In the genomic region with DNA sequence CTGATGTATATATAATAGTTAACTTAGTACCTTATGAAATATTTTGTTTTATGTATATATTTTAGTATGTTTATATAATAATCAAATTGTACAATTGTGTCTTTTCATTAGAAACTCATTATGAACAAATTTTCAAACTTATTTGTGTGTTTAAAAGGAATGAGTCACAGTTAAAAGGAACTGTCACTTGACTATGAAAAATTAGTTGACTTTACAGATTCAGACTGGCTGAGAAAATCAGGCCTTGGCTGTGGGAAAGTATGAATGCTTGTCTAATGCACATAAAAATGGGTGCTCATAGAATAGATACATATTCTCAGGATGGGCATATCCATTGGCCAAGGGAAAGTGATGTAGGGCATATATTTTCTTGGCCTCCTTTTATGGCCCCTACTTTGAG, we compare ENCODE assay signal across 18 cellular contexts.
DNase-seq lines count a peak whose midpoint lies in the region; FAIRE-seq and TF ChIP-seq lines count a peak whose summit lies in the region.
"Had no signal": no experiment of that assay in that cellular context is flagged by ENCODE, and none has a peak within 500 bp of the region (broad histone marks: within the 10 kb centered on the region; RNA-seq: fewer than 3 reads in every experiment).

No MANE protein-coding gene starts in this region.

- H3K4me1 Mint-ChIP-seq in astrocyte (ENCODE audit: low read depth, unreplicated experiment) = peaks cover 3% of the 10 kb centered on the region
- H3K4me1 Mint-ChIP-seq in activated T-helper 2 cell treated with anti-CD3 and anti-CD28 coated beads, Interferon-gamma antibody, Interleukin-2, Interleukin-4, amounts not matched to agents 10 μg/mL and 5 μg/mL and 100 μg/mL, durations not matched to agents 14 hours and 24 hours and 36 hours (ENCODE audit: low read depth) = no peaks in the 10 kb centered on the region

- no peak overlapping the region for H3K4me3 Mint-ChIP-seq in astrocyte (ENCODE audit: unreplicated experiment)
- H3K4me3 Mint-ChIP-seq in activated T-helper 2 cell treated with anti-CD3 and anti-CD28 coated beads, Interferon-gamma antibody, Interleukin-2, Interleukin-4, amounts not matched to agents 10 μg/mL and 5 μg/mL and 100 μg/mL, durations not matched to agents 14 hours and 24 hours and 36 hours (ENCODE audit: low read depth) = no peak overlapping the region
- H3K4me3 Mint-ChIP-seq: CD8-positive, alpha-beta T cell had no signal

- H3K9me3 Mint-ChIP-seq in astrocyte (ENCODE audit: unreplicated experiment) = no peaks in the 10 kb centered on the region
- no peaks in the 10 kb centered on the region for H3K9me3 Mint-ChIP-seq in activated T-helper 2 cell treated with anti-CD3 and anti-CD28 coated beads, Interferon-gamma antibody, Interleukin-2, Interleukin-4, amounts not matched to agents 10 μg/mL and 5 μg/mL and 100 μg/mL, durations not matched to agents 14 hours and 24 hours and 36 hours

- peaks cover 6% of the 10 kb centered on the region for H3K4me1 ChIP-seq in astrocyte (ENCODE audit: insufficient read depth, low read length)
- peaks cover 0 to 21% (median 5%) of the 10 kb centered on the region in 4 donors for H3K4me1 ChIP-seq in tibial artery
- no peaks in the 10 kb centered on the region for H3K4me1 ChIP-seq in prostate gland (replicated peaks)
- no peaks in the 10 kb centered on the region for H3K4me1 ChIP-seq in BE2C
- H3K4me1 ChIP-seq: HAP-1 had no signal

- TF ChIP-seq CTCF in astrocyte (IDR thresholded peaks at IDR 0.05; ENCODE audit: insufficient read depth, low read depth, low read length) = no peak
- no peak for TF ChIP-seq CTCF in tibial artery (IDR thresholded peaks at IDR 0.05)
- TF ChIP-seq CTCF in prostate gland (IDR thresholded peaks at IDR 0.05) = no peak
- TF ChIP-seq CTCF in BE2C (IDR thresholded peaks at IDR 0.05; ENCODE audit: low read depth, low read length) = no peak

- H3K36me3 Mint-ChIP-seq in astrocyte (ENCODE audit: low read depth, unreplicated experiment) = no peaks in the 10 kb centered on the region
- no peaks in the 10 kb centered on the region for H3K36me3 Mint-ChIP-seq in activated T-helper 2 cell treated with anti-CD3 and anti-CD28 coated beads, Interferon-gamma antibody, Interleukin-2, Interleukin-4, amounts not matched to agents 10 μg/mL and 5 μg/mL and 100 μg/mL, durations not matched to agents 14 hours and 24 hours and 36 hours (ENCODE audit: low read depth)
- H3K36me3 Mint-ChIP-seq: CD8-positive, alpha-beta T cell had no signal

- H3K27ac ChIP-seq in astrocyte (ENCODE audit: low read depth, low read length) = peak overlapping the region; percentile 21
- peak overlapping the region; percentile 50 to 55 for H3K27ac ChIP-seq in tibial artery
- no peak overlapping the region for H3K27ac ChIP-seq in prostate gland
- H3K27ac ChIP-seq: BLaER1 treated with 17β-estradiol and CSF1 and Interleukin-3, amounts not matched to agents 10 nM and 100 nM; GM23248 had no signal

- no peaks in the 10 kb centered on the region for H3K27me3 Mint-ChIP-seq in astrocyte (ENCODE audit: low read depth, unreplicated experiment)
- H3K27me3 Mint-ChIP-seq in activated T-helper 2 cell treated with anti-CD3 and anti-CD28 coated beads, Interferon-gamma antibody, Interleukin-2, Interleukin-4, amounts not matched to agents 10 μg/mL and 5 μg/mL and 100 μg/mL, durations not matched to agents 14 hours and 24 hours and 36 hours (ENCODE audit: low read depth) = no peaks in the 10 kb centered on the region

- intact Hi-C loops in tibial artery (cut with DNase I; ENCODE audit: low total_unique reads) (no loop called here), prostate gland (cut with DNase I) (no loop called here)
- intact Hi-C loops in activated T-helper 2 cell treated with anti-CD3 and anti-CD28 coated beads, Interferon-gamma antibody, Interleukin-2, Interleukin-4, amounts not matched to agents 10 μg/mL and 5 μg/mL and 100 μg/mL, durations not matched to agents 14 hours and 24 hours and 36 hours (cut with micrococcal nuclease) = no loop called here

- no peak overlapping the region for H3K4me2 ChIP-seq in astrocyte (ENCODE audit: low read length)
- H3K4me2 ChIP-seq: BLaER1 treated with 17β-estradiol and CSF1 and Interleukin-3, amounts not matched to agents 10 nM and 100 nM had no signal

- H3K4me3 ChIP-seq in astrocyte (ENCODE audit: insufficient read depth, low read depth, low read length) = no peak overlapping the region
- H3K4me3 ChIP-seq in tibial artery = no peak overlapping the region
- no peak overlapping the region for H3K4me3 ChIP-seq in prostate gland
- no peak overlapping the region for H3K4me3 ChIP-seq in BE2C (ENCODE audit: low read depth, low read length)
- H3K4me3 ChIP-seq: BLaER1 treated with 17β-estradiol and CSF1 and Interleukin-3, amounts not matched to agents 10 nM and 100 nM; GM23248; HAP-1 had no signal

- DNase-seq in astrocyte (ENCODE audit: low read depth) (peak; percentile 54), tibial artery (no peak), prostate gland (ENCODE audit: low spot score) (no peak), BE2C (no peak)
- DNase-seq in stimulated activated CD4-positive, alpha-beta T cell treated with anti-CD3 and anti-CD28 coated beads, Interleukin-15, amount 100 ng/mL, for 24 hours = no peak
- no peak for DNase-seq in activated T-helper 2 cell treated with anti-CD3 and anti-CD28 coated beads, Interferon-gamma antibody, Interleukin-2, Interleukin-4, amounts not matched to agents 10 μg/mL and 5 μg/mL and 100 μg/mL, durations not matched to agents 14 hours and 24 hours and 36 hours (ENCODE audit: low spot score)
- DNase-seq: Calu3; CD8-positive, alpha-beta T cell; DMS79 treated with DMSO at 0.1 percent for 48 hours; EL; KG1 had no signal

- H4K20me1 ChIP-seq in astrocyte (ENCODE audit: insufficient read depth, low read length) = no peaks in the 10 kb centered on the region
- H4K20me1 ChIP-seq: BLaER1 treated with 17β-estradiol and CSF1 and Interleukin-3, amounts not matched to agents 10 nM and 100 nM had no signal

- H3K79me2 ChIP-seq in astrocyte (ENCODE audit: insufficient read depth, low read length) = no peaks in the 10 kb centered on the region

- no peak for TF ChIP-seq POLR2A in prostate gland (IDR thresholded peaks at IDR 0.05)

- H3K9me3 ChIP-seq in astrocyte (ENCODE audit: insufficient read depth, low read depth, low read length) (no peaks in the 10 kb centered on the region), tibial artery (no peaks in the 10 kb centered on the region), prostate gland (no peaks in the 10 kb centered on the region), BE2C (no peaks in the 10 kb centered on the region)
- H3K9me3 ChIP-seq: BLaER1 treated with 17β-estradiol and CSF1 and Interleukin-3, amounts not matched to agents 10 nM and 100 nM; HAP-1 had no signal

- H3K27me3 ChIP-seq in astrocyte (ENCODE audit: insufficient read depth, low read length) (no peaks in the 10 kb centered on the region), tibial artery (no peaks in the 10 kb centered on the region), prostate gland (replicated peaks; ENCODE audit: insufficient read depth) (no peaks in the 10 kb centered on the region), BE2C (no peaks in the 10 kb centered on the region)
- H3K27me3 ChIP-seq: BLaER1 treated with 17β-estradiol and CSF1 and Interleukin-3, amounts not matched to agents 10 nM and 100 nM had no signal

- FAIRE-seq in G401.6 (lab: Jason Lieb, UNC) = peak; percentile 36
- FAIRE-seq in astrocyte (lab: Jason Lieb, UNC) = no peak
- peak; percentile 62 for FAIRE-seq in colon (lab: Jason Lieb, UNC)
- FAIRE-seq: GM19239, HepG2 had no signal

- H3K9ac ChIP-seq in astrocyte (ENCODE audit: low read length) = no peak overlapping the region
- H3K9ac ChIP-seq: BLaER1 treated with 17β-estradiol and CSF1 and Interleukin-3, amounts not matched to agents 10 nM and 100 nM; GM23248 had no signal

- H2AFZ ChIP-seq in astrocyte (ENCODE audit: low read depth, low read length) = no peak overlapping the region
- H2AFZ ChIP-seq: GM23248 had no signal

- H3K36me3 ChIP-seq in astrocyte (ENCODE audit: insufficient read depth, low read length) (no peaks in the 10 kb centered on the region), tibial artery (no peaks in the 10 kb centered on the region), prostate gland (no peaks in the 10 kb centered on the region), BE2C (no peaks in the 10 kb centered on the region)
- H3K36me3 ChIP-seq: BLaER1 treated with 17β-estradiol and CSF1 and Interleukin-3, amounts not matched to agents 10 nM and 100 nM; HAP-1 had no signal

- H3K27ac Mint-ChIP-seq in astrocyte (ENCODE audit: unreplicated experiment) = no peak overlapping the region
- H3K27ac Mint-ChIP-seq in activated T-helper 2 cell treated with anti-CD3 and anti-CD28 coated beads, Interferon-gamma antibody, Interleukin-2, Interleukin-4, amounts not matched to agents 10 μg/mL and 5 μg/mL and 100 μg/mL, durations not matched to agents 14 hours and 24 hours and 36 hours = no peak overlapping the region
- H3K27ac Mint-ChIP-seq: CD8-positive, alpha-beta T cell had no signal

Comparison
In these comparisons a context has a peak if more than half of its experiments do, and no peak if none do; other contexts are left out.
1. H3K27ac ChIP-seq: peak in astrocyte (single experiment) and tibial artery (2 of 2); none in prostate gland (0 of 2).